ENCODE assay signal across 8 cellular contexts in genomic region chr6:158560787-158561246, GRCh38. TPM values are rescaled to one million over a fixed set of nuclear protein-coding genes. Genes with fewer than 3 reads are reported as not detected.
DNase-seq lines count a peak whose midpoint lies in the region; ATAC-seq, FAIRE-seq and TF ChIP-seq lines count a peak whose summit lies in the region.

No MANE protein-coding gene starts in this region.

- H3K36me3 Mint-ChIP-seq in dendritic cell treated with granulocyte-macrophage colony-stimulating factor and Interleukin-4, amounts not matched to agents 40 ng/mL and 50 ng/mL, for 4 days (ENCODE audit: low read depth): peaks cover 20% of the 10 kb centered on the region

- no peaks in the 10 kb centered on the region for H3K9me3 ChIP-seq in mononuclear cell (ENCODE audit: low read depth, low read length)

- H3K27ac Mint-ChIP-seq in dendritic cell treated with granulocyte-macrophage colony-stimulating factor and Interleukin-4, amounts not matched to agents 40 ng/mL and 50 ng/mL, for 4 days: peak overlapping the region; percentile 91

- intact Hi-C loops in dendritic cell treated with granulocyte-macrophage colony-stimulating factor and Interleukin-4, amounts not matched to agents 40 ng/mL and 50 ng/mL, for 4 days (cut with micrococcal nuclease): loop anchor here (2.0 kb wide), 1 partner anchor 24 kb away; no protein-coding TSS in a partner anchor

- no peak for TF ChIP-seq POLR2A in H54 (IDR thresholded peaks at IDR 0.05; ENCODE audit: low read depth, low read length)

- no peak for ATAC-seq in HG03342 (IDR thresholded peaks at IDR 0.05; ENCODE audit: unreplicated experiment)

- H3K4me3 Mint-ChIP-seq in dendritic cell treated with granulocyte-macrophage colony-stimulating factor and Interleukin-4, amounts not matched to agents 40 ng/mL and 50 ng/mL, for 4 days: peak overlapping the region; percentile 87

- peak; percentile 30 for DNase-seq in SKM-1 (lab: John Stamatoyannopoulos, UW; ENCODE audit: unreplicated experiment)
- no peak for DNase-seq in SKM-1 treated with dmso at 0.1 percent for 144 hours (lab: John Stamatoyannopoulos, UW; ENCODE audit: unreplicated experiment)
- peak; percentile 62 for DNase-seq in OCI-M1 (lab: John Stamatoyannopoulos, UW)
- DNase-seq in H54 (ENCODE audit: insufficient read length, low spot score): no peak
- no peak for DNase-seq in GM19239 (ENCODE audit: insufficient read length, low spot score)

- FAIRE-seq in H54 (lab: Jason Lieb, UNC) (no peak), GM19239 (lab: Jason Lieb, UNC) (no peak)

- peaks cover 54% of the 10 kb centered on the region for H3K4me1 ChIP-seq in mononuclear cell (ENCODE audit: insufficient read depth, low read length)

- H3K4me3 ChIP-seq in mononuclear cell (ENCODE audit: low read length): peak overlapping the region; percentile 79

- H3K27me3 Mint-ChIP-seq in dendritic cell treated with granulocyte-macrophage colony-stimulating factor and Interleukin-4, amounts not matched to agents 40 ng/mL and 50 ng/mL, for 4 days: peaks cover 2% of the 10 kb centered on the region

- H3K4me1 Mint-ChIP-seq in dendritic cell treated with granulocyte-macrophage colony-stimulating factor and Interleukin-4, amounts not matched to agents 40 ng/mL and 50 ng/mL, for 4 days (ENCODE audit: low read depth): peaks cover 47% of the 10 kb centered on the region

- H3K27me3 ChIP-seq in mononuclear cell (ENCODE audit: insufficient read depth, low read length): no peaks in the 10 kb centered on the region

- no peaks in the 10 kb centered on the region for H3K9me3 Mint-ChIP-seq in dendritic cell treated with granulocyte-macrophage colony-stimulating factor and Interleukin-4, amounts not matched to agents 40 ng/mL and 50 ng/mL, for 4 days

RNA-seq across cellular contexts. Expression of gene TMEM181, which starts 0.9 kb away (rescaled TPM):
- total RNA-seq in mononuclear cell: 13.4 TPM

Comparison
In these comparisons a context has a peak if more than half of its experiments do, and no peak if none do; other contexts are left out.
1. DNase-seq: peak in SKM-1 (single experiment) and OCI-M1 (single experiment); none in SKM-1 treated with dmso at 0.1 percent for 144 hours (single experiment), H54 (single experiment) and GM19239 (single experiment).